9 cellular contexts compared by ENCODE assay signal in the genomic region with DNA sequence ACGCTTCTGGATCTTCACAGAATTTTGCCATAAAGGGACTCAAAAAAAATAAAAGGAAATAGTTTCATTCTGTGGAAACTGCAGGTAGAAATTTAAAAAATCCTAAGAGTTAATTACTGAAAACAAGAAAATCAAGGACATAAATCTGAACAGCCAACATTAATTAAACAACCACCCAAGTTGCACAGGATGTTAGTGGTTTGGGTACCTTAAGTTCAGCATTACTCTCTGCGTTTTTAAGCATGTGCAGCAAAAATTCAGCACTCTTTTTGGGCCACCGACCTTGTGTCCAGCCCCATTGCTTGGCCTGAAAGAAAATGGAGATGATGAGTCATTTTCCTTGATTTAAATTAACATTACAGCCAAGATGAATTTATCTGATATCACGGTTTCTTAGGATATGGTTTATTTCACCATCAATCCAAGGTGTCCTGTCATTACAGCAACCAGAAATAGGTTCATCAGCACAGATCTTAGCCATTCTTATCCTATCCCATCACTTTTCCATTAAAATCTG. TPM values are rescaled to one million over a fixed set of nuclear protein-coding genes. Genes with fewer than 3 reads are reported as not detected.
DNase-seq lines count a peak whose midpoint lies in the region; ATAC-seq and TF ChIP-seq lines count a peak whose summit lies in the region.
"Had no signal": no experiment of that assay in that cellular context is flagged by ENCODE, and none has a peak within 500 bp of the region (broad histone marks: within the 10 kb centered on the region; RNA-seq: fewer than 3 reads in every experiment).

No MANE protein-coding gene starts in this region.

- H3K9me3 Mint-ChIP-seq in CD8-positive, alpha-beta memory T cell: no peaks in the 10 kb centered on the region
- H3K9me3 Mint-ChIP-seq in brain: no peaks in the 10 kb centered on the region
- H3K9me3 Mint-ChIP-seq in naive B cell: no peaks in the 10 kb centered on the region

- no peak for TF ChIP-seq CTCF in KMS-11 (conservative IDR thresholded peaks at IDR 0.05; ENCODE audit: low read depth, low read length)
- TF ChIP-seq CTCF in brain (conservative IDR thresholded peaks at IDR 0.05): no peak

- peaks cover 35% of the 10 kb centered on the region for H3K36me3 ChIP-seq in CD8-positive, alpha-beta memory T cell (ENCODE audit: insufficient read depth, low read length)
- H3K36me3 ChIP-seq in KMS-11 (ENCODE audit: insufficient read depth): peaks cover 40% of the 10 kb centered on the region; the same call in 1 of the 2 replicates

- peak in 1 of 5 donors; percentile 11 for DNase-seq in CD8-positive, alpha-beta memory T cell
- DNase-seq in naive B cell (no peak), HT-29 (ENCODE audit: low spot score) (no peak), SKM-1 (lab: John Stamatoyannopoulos, UW; ENCODE audit: unreplicated experiment) (no peak)
- DNase-seq: dermis blood vessel endothelial cell had no signal

- H2AFZ ChIP-seq in KMS-11 (ENCODE audit: low read depth): no peak overlapping the region

- POLR2A ChIA-PET in CD8-positive, alpha-beta memory T cell (lab: Charles Lee): interaction anchor here (0.6 kb wide), 1 partner anchor 338 kb away, joined by 3 read pairs; no protein-coding TSS in a partner anchor

- peak overlapping the region; percentile 98; the same call in 1 of the 2 replicates for H3K9ac ChIP-seq in KMS-11

- no peak overlapping the region for H3K4me3 ChIP-seq in CD8-positive, alpha-beta memory T cell (ENCODE audit: low read length)
- no peak overlapping the region for H3K4me3 ChIP-seq in KMS-11 (IDR thresholded peaks at IDR 0.05; ENCODE audit: insufficient read depth, low read depth, low read length)

- H3K79me2 ChIP-seq in KMS-11 (ENCODE audit: insufficient read depth, low read depth): peaks cover 42% of the 10 kb centered on the region

- H3K4me2 ChIP-seq in KMS-11: peak overlapping the region; percentile 97

- peak overlapping the region; percentile 61 to 99 (median 97) for H3K27ac Mint-ChIP-seq in CD8-positive, alpha-beta memory T cell
- H3K27ac Mint-ChIP-seq in brain: peak overlapping the region in 4 of 5 experiments; percentile 96 to 98 (median 98)
- peak overlapping the region in 4 of 6 donors; percentile 62 to 94 (median 81) for H3K27ac Mint-ChIP-seq in naive B cell

- no peak for ATAC-seq in naive B cell (ENCODE audit: low read depth in 2 of 2)
- ATAC-seq in HG03039 (IDR thresholded peaks at IDR 0.05; ENCODE audit: unreplicated experiment): no peak
- ATAC-seq in GM21786 (IDR thresholded peaks at IDR 0.05; ENCODE audit: unreplicated experiment): no peak

- peaks cover 42% of the 10 kb centered on the region for H3K4me1 ChIP-seq in CD8-positive, alpha-beta memory T cell (ENCODE audit: insufficient read depth, low read length)
- H3K4me1 ChIP-seq in KMS-11 (ENCODE audit: low read depth, poor library complexity, severe bottlenecking): peaks cover 50% of the 10 kb centered on the region

- H3K27ac ChIP-seq in CD8-positive, alpha-beta memory T cell (ENCODE audit: low read depth, low read length): no peak overlapping the region
- H3K27ac ChIP-seq in KMS-11: peak overlapping the region; percentile 92

- peaks cover 27 to 62% (median 32%) of the 10 kb centered on the region in 3 donors for H3K36me3 Mint-ChIP-seq in CD8-positive, alpha-beta memory T cell
- peaks cover 48% of the 10 kb centered on the region for H3K36me3 Mint-ChIP-seq in brain
- H3K36me3 Mint-ChIP-seq in naive B cell: peaks cover 26 to 27% of the 10 kb centered on the region in 2 donors

- H4K20me1 ChIP-seq in KMS-11 (ENCODE audit: insufficient read depth): peaks cover 11% of the 10 kb centered on the region; the same call in 1 of the 2 replicates

- peak overlapping the region; percentile 89 to 99 (median 97) for H3K4me3 Mint-ChIP-seq in CD8-positive, alpha-beta memory T cell
- peak overlapping the region; percentile 94 to 100 (median 96) for H3K4me3 Mint-ChIP-seq in brain
- peak overlapping the region in 5 of 8 donors; percentile 3 to 99 (median 54) for H3K4me3 Mint-ChIP-seq in naive B cell

- H3K4me1 Mint-ChIP-seq in CD8-positive, alpha-beta memory T cell: peaks cover 58 to 75% (median 72%) of the 10 kb centered on the region in 3 donors
- H3K4me1 Mint-ChIP-seq in brain: peaks cover 89% of the 10 kb centered on the region
- peaks cover 29 to 69% (median 43%) of the 10 kb centered on the region in 3 donors for H3K4me1 Mint-ChIP-seq in naive B cell

- H3K9me3 ChIP-seq in CD8-positive, alpha-beta memory T cell (ENCODE audit: low read length): no peaks in the 10 kb centered on the region

- H3K27me3 Mint-ChIP-seq in CD8-positive, alpha-beta memory T cell: peaks cover 0 to 1% of the 10 kb centered on the region in 2 donors
- H3K27me3 Mint-ChIP-seq in brain (peaks cover 6% of the 10 kb centered on the region), naive B cell (no peaks in the 10 kb centered on the region)

- no peaks in the 10 kb centered on the region for H3K27me3 ChIP-seq in CD8-positive, alpha-beta memory T cell (ENCODE audit: insufficient read depth, low read length, poor library complexity, severe bottlenecking)
- no peaks in the 10 kb centered on the region for H3K27me3 ChIP-seq in KMS-11 (ENCODE audit: insufficient read depth, low read depth)

- CTCF ChIA-PET in CD8-positive, alpha-beta memory T cell (lab: Charles Lee): no interaction called here

RNA-seq across cellular contexts. Expression of gene RPL17, which starts 2.0 kb away (rescaled TPM):
- 1,000 to 10,000 TPM; 2,009 to 2,032 TPM for total RNA-seq in CD8-positive, alpha-beta memory T cell
- 1,866 TPM for polyA plus RNA-seq in CD8-positive, alpha-beta memory T cell
- polyA plus RNA-seq in brain (ENCODE audit: insufficient read depth, low read depth, low replicate concordance) (1,067 TPM), naive B cell (ENCODE audit: low read depth in 6 of 6) (1,000 to 10,000 TPM; 1,070 to 1,999 (median 1,663) TPM)
- 1,195 and 1,256 TPM in 2 replicates for total RNA-seq in HT-29 (2014; rRNA removed; shearing (Covaris generic))

RNA-seq across cellular contexts. Expression of gene C18orf32, which starts 3.3 kb away (rescaled TPM):
- 10 to 100 TPM; 23.4 to 25.4 TPM for total RNA-seq in CD8-positive, alpha-beta memory T cell
- polyA plus RNA-seq in CD8-positive, alpha-beta memory T cell: 99.9 TPM
- polyA plus RNA-seq in brain (ENCODE audit: insufficient read depth, low read depth, low replicate concordance) (140 TPM), naive B cell (ENCODE audit: low read depth in 6 of 6) (100 to 1,000 TPM; 106 to 205 (median 114) TPM)
- total RNA-seq in HT-29 (2014; rRNA removed; shearing (Covaris generic)): 7.1 and 9.8 TPM in 2 replicates

RNA-seq across cellular contexts. Expression of gene DYM, which starts 29.9 kb away (rescaled TPM):
- 10 to 100 TPM; 71.6 to 76.8 TPM for total RNA-seq in CD8-positive, alpha-beta memory T cell
- polyA plus RNA-seq in CD8-positive, alpha-beta memory T cell: 40.5 TPM
- polyA plus RNA-seq in brain (ENCODE audit: insufficient read depth, low read depth, low replicate concordance): 58.0 TPM
- 10 to 100 TPM; 23.7 to 45.4 (median 36.9) TPM for polyA plus RNA-seq in naive B cell (ENCODE audit: low read depth in 6 of 6)
- 28.4 and 37.1 TPM in 2 replicates for total RNA-seq in HT-29 (2014; rRNA removed; shearing (Covaris generic))
